In genomic region chr14:90660865-90661570, GRCh38 we compare ENCODE assay signal across 1 cellular context.
TF ChIP-seq lines count a peak whose summit lies in the region.

No MANE protein-coding gene starts in this region.

TF ChIP-seq in GM12878, 131 proteins besides CTCF, POLR2A, EP300 and RAD21 (continued from another document):
- TF ChIP-seq, protein P1, sequence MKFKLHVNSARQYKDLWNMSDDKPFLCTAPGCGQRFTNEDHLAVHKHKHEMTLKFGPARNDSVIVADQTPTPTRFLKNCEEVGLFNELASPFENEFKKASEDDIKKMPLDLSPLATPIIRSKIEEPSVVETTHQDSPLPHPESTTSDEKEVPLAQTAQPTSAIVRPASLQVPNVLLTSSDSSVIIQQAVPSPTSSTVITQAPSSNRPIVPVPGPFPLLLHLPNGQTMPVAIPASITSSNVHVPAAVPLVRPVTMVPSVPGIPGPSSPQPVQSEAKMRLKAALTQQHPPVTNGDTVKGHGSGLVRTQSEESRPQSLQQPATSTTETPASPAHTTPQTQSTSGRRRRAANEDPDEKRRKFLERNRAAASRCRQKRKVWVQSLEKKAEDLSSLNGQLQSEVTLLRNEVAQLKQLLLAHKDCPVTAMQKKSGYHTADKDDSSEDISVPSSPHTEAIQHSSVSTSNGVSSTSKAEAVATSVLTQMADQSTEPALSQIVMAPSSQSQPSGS (IDR thresholded peaks at IDR 0.05; ENCODE audit: low read length), result no peak
